15 cellular contexts compared by ENCODE assay signal in genomic region chr2:10406016-10406415, GRCh38. TPM values are rescaled to one million over a fixed set of nuclear protein-coding genes. Genes with fewer than 3 reads are reported as not detected.
DNase-seq lines count a peak whose midpoint lies in the region; ATAC-seq and TF ChIP-seq lines count a peak whose summit lies in the region.
"Had no signal": no experiment of that assay in that cellular context is flagged by ENCODE, and none has a peak within 500 bp of the region (broad histone marks: within the 10 kb centered on the region; RNA-seq: fewer than 3 reads in every experiment).

No MANE protein-coding gene starts in this region.

- H3K4me3 ChIP-seq in esophagus (ENCODE audit: low read depth in 1 of 2, low read length in 2 of 2), result no peak overlapping the region
- H3K4me3 ChIP-seq in naive thymus-derived CD4-positive, alpha-beta T cell (ENCODE audit: low read length), result no peak overlapping the region
- H3K4me3 ChIP-seq in upper lobe of right lung, result no peak overlapping the region
- H3K4me3 ChIP-seq: SJCRH30 had no signal

- H3K27me3 ChIP-seq in esophagus (ENCODE audit: control insufficient read depth in 1 of 2, insufficient read depth in 2 of 2, low read length in 2 of 2) (no peaks in the 10 kb centered on the region), upper lobe of right lung (no peaks in the 10 kb centered on the region)
- no peaks in the 10 kb centered on the region for H3K27me3 ChIP-seq in naive thymus-derived CD4-positive, alpha-beta T cell (ENCODE audit: control insufficient read depth in 2 of 2, insufficient read depth in 2 of 2, low read length in 2 of 2)
- H3K27me3 ChIP-seq: SJCRH30 had no signal

- no peak for TF ChIP-seq CTCF in upper lobe of right lung (IDR thresholded peaks at IDR 0.05)
- no peak for TF ChIP-seq CTCF in natural killer cell (IDR thresholded peaks at IDR 0.05)

- H3K4me1 ChIP-seq in esophagus (ENCODE audit: control insufficient read depth in 2 of 2, insufficient read depth in 2 of 2, low read length in 1 of 2) (peaks cover 11 to 36% of the 10 kb centered on the region in 2 donors), upper lobe of right lung (peaks cover 78% of the 10 kb centered on the region)
- peaks cover 36 to 57% of the 10 kb centered on the region in 2 donors for H3K4me1 ChIP-seq in naive thymus-derived CD4-positive, alpha-beta T cell (ENCODE audit: control insufficient read depth in 2 of 2, insufficient read depth in 2 of 2, low read length in 2 of 2)

- no peaks in the 10 kb centered on the region for H3K9me3 Mint-ChIP-seq in activated T-cell treated with anti-CD3 and anti-CD28 coated beads, Interleukin-2, amount 50 U/mL, for 24 hours
- no peaks in the 10 kb centered on the region for H3K9me3 Mint-ChIP-seq in activated T-cell treated with anti-CD3 and anti-CD28 coated beads, Interleukin-2, amount 50 U/mL, for 4 hours
- H3K9me3 Mint-ChIP-seq in naive thymus-derived CD4-positive, alpha-beta T cell, result peaks cover 0 to under 1% (median 0%) of the 10 kb centered on the region in 11 donors
- H3K9me3 Mint-ChIP-seq in natural killer cell, result no peaks in the 10 kb centered on the region
- H3K9me3 Mint-ChIP-seq: mesothelial cell of epicardium, type B pancreatic cell had no signal

- no peak for DNase-seq in activated T-cell treated with anti-CD3 and anti-CD28 coated beads, Interleukin-2, amount 50 U/mL, for 24 hours
- DNase-seq in activated T-cell treated with anti-CD3 and anti-CD28 coated beads, Interleukin-2, amount 50 U/mL, for 4 hours, result no peak
- no peak for DNase-seq in naive thymus-derived CD4-positive, alpha-beta T cell
- no peak for DNase-seq in upper lobe of right lung
- DNase-seq in retina, result no peak
- no peak for DNase-seq in natural killer cell
- DNase-seq: DMS53, NCI-H510A treated with DMSO at 0.1 percent for 48 hours, WERI-Rb-1 had no signal

- 66 to 81% methylated on average over 10 of the region's 10 CpGs for WGBS in esophagus, 2 donors

- H3K4me3 Mint-ChIP-seq in activated T-cell treated with anti-CD3 and anti-CD28 coated beads, Interleukin-2, amount 50 U/mL, for 24 hours, result no peak overlapping the region
- no peak overlapping the region for H3K4me3 Mint-ChIP-seq in activated T-cell treated with anti-CD3 and anti-CD28 coated beads, Interleukin-2, amount 50 U/mL, for 4 hours
- H3K4me3 Mint-ChIP-seq in naive thymus-derived CD4-positive, alpha-beta T cell, result peak overlapping the region in 2 of 10 donors; percentile 73 to 74
- no peak overlapping the region for H3K4me3 Mint-ChIP-seq in natural killer cell
- H3K4me3 Mint-ChIP-seq: mesothelial cell of epicardium, type B pancreatic cell had no signal

- ATAC-seq in activated T-cell treated with anti-CD3 and anti-CD28 coated beads, Interleukin-2, amount 50 U/mL, for 4 hours, result no peak
- ATAC-seq in naive thymus-derived CD4-positive, alpha-beta T cell, result no peak
- ATAC-seq in upper lobe of right lung (no peak), natural killer cell (no peak), HG02678 (IDR thresholded peaks at IDR 0.05; ENCODE audit: unreplicated experiment) (no peak)

- peaks cover 74% of the 10 kb centered on the region for H3K4me1 Mint-ChIP-seq in activated T-cell treated with anti-CD3 and anti-CD28 coated beads, Interleukin-2, amount 50 U/mL, for 24 hours (ENCODE audit: low read depth)
- peaks cover 63% of the 10 kb centered on the region for H3K4me1 Mint-ChIP-seq in activated T-cell treated with anti-CD3 and anti-CD28 coated beads, Interleukin-2, amount 50 U/mL, for 4 hours (ENCODE audit: low read depth)
- peaks cover 36 to 76% (median 63%) of the 10 kb centered on the region in 7 donors for H3K4me1 Mint-ChIP-seq in naive thymus-derived CD4-positive, alpha-beta T cell
- H3K4me1 Mint-ChIP-seq in natural killer cell, result peaks cover 35 to 46% of the 10 kb centered on the region in 2 donors

- peak overlapping the region; percentile 4 for H3K27ac Mint-ChIP-seq in activated T-cell treated with anti-CD3 and anti-CD28 coated beads, Interleukin-2, amount 50 U/mL, for 24 hours
- H3K27ac Mint-ChIP-seq in naive thymus-derived CD4-positive, alpha-beta T cell, result peak overlapping the region in 5 of 9 donors; percentile 62 to 91 (median 81)
- H3K27ac Mint-ChIP-seq in natural killer cell, result no peak overlapping the region
- H3K27ac Mint-ChIP-seq: mesothelial cell of epicardium, type B pancreatic cell had no signal

- no peaks in the 10 kb centered on the region for H3K27me3 Mint-ChIP-seq in activated T-cell treated with anti-CD3 and anti-CD28 coated beads, Interleukin-2, amount 50 U/mL, for 24 hours
- H3K27me3 Mint-ChIP-seq in activated T-cell treated with anti-CD3 and anti-CD28 coated beads, Interleukin-2, amount 50 U/mL, for 4 hours (ENCODE audit: low read depth), result no peaks in the 10 kb centered on the region
- H3K27me3 Mint-ChIP-seq in naive thymus-derived CD4-positive, alpha-beta T cell, result no peaks in the 10 kb centered on the region
- no peaks in the 10 kb centered on the region for H3K27me3 Mint-ChIP-seq in natural killer cell (ENCODE audit: low read depth in 2 of 2)
- H3K27me3 Mint-ChIP-seq: type B pancreatic cell had no signal

- H3K27ac ChIP-seq in esophagus (ENCODE audit: low read depth in 2 of 2, low read length in 1 of 2) (peak overlapping the region; percentile 30 to 36), upper lobe of right lung (peak overlapping the region; percentile 82)
- peak overlapping the region; percentile 14 for H3K27ac ChIP-seq in naive thymus-derived CD4-positive, alpha-beta T cell (ENCODE audit: low read depth, low read length)
- H3K27ac ChIP-seq: 22Rv1, SJCRH30, WERI-Rb-1 had no signal

- H3K36me3 ChIP-seq in esophagus (ENCODE audit: control insufficient read depth in 2 of 2, insufficient read depth in 2 of 2, low read length in 1 of 2), result no peaks in the 10 kb centered on the region
- peaks cover 0 to 26% (median 0%) of the 10 kb centered on the region in 3 experiments for H3K36me3 ChIP-seq in naive thymus-derived CD4-positive, alpha-beta T cell (ENCODE audit: control insufficient read depth in 2 of 3, insufficient read depth in 3 of 3, low read length in 3 of 3)
- H3K36me3 ChIP-seq in upper lobe of right lung, result peaks cover 11% of the 10 kb centered on the region
- H3K36me3 ChIP-seq: SJCRH30, WERI-Rb-1 had no signal

- CTCF ChIA-PET in naive thymus-derived CD4-positive, alpha-beta T cell (lab: Charles Lee), result interaction anchor here (3.0 to 7.5 kb wide), 4 partner anchors 12 to 135 kb away, joined by 9 to 93 read pairs (median 64); no protein-coding TSS in a partner anchor

- intact Hi-C loops in naive thymus-derived CD4-positive, alpha-beta T cell (cut with micrococcal nuclease), result loop anchor here in 1 of 2 donors (5.0 kb wide), 1 partner anchor 264 kb away; no protein-coding TSS in a partner anchor
- intact Hi-C loops in upper lobe of right lung (cut with DNase I) (loop anchor here (5.0 kb wide), 1 partner anchor 134 kb away; no protein-coding TSS in a partner anchor), natural killer cell (cut with micrococcal nuclease) (no loop called here)

- H3K9me3 ChIP-seq in esophagus (ENCODE audit: control insufficient read depth in 2 of 2, insufficient read depth in 1 of 2, low read depth in 1 of 2, low read length in 1 of 2) (no peaks in the 10 kb centered on the region), upper lobe of right lung (no peaks in the 10 kb centered on the region)
- no peaks in the 10 kb centered on the region for H3K9me3 ChIP-seq in naive thymus-derived CD4-positive, alpha-beta T cell (ENCODE audit: control insufficient read depth in 2 of 3, low read length in 3 of 3)
- H3K9me3 ChIP-seq: SJCRH30 had no signal

- POLR2A ChIA-PET in naive thymus-derived CD4-positive, alpha-beta T cell (lab: Charles Lee), result interaction anchor here (1.8 to 5.4 kb wide), 2 partner anchors 98 to 103 kb away, joined by 4 to 65 read pairs; partner anchors contain the start of gene HPCAL1

- peaks cover 41% of the 10 kb centered on the region for H3K36me3 Mint-ChIP-seq in activated T-cell treated with anti-CD3 and anti-CD28 coated beads, Interleukin-2, amount 50 U/mL, for 24 hours (ENCODE audit: low read depth)
- peaks cover 4% of the 10 kb centered on the region for H3K36me3 Mint-ChIP-seq in activated T-cell treated with anti-CD3 and anti-CD28 coated beads, Interleukin-2, amount 50 U/mL, for 4 hours (ENCODE audit: insufficient read depth)
- peaks cover 0 to 9% (median 8%) of the 10 kb centered on the region in 5 donors for H3K36me3 Mint-ChIP-seq in naive thymus-derived CD4-positive, alpha-beta T cell
- no peaks in the 10 kb centered on the region for H3K36me3 Mint-ChIP-seq in natural killer cell

RNA-seq across cellular contexts. Expression of gene ODC1, which starts 42.1 kb away (rescaled TPM):
- total RNA-seq in activated T-cell treated with anti-CD3 and anti-CD28 coated beads, Interleukin-2, amount 50 U/mL, for 4 hours, result 100 to 1,000 TPM; 581 to 619 (median 602) TPM
- 10 to 100 TPM in 1 of 2 donors, 1 to 10 TPM in 1; 5.1 to 19.4 TPM for polyA plus RNA-seq in esophagus
- total RNA-seq in naive thymus-derived CD4-positive, alpha-beta T cell, result 10 to 100 TPM; 32.7 to 88.2 (median 52.4) TPM
- polyA plus RNA-seq in naive thymus-derived CD4-positive, alpha-beta T cell, result 10 to 100 TPM; 48.3 to 66.5 TPM
- total RNA-seq in upper lobe of right lung (50.9 TPM), natural killer cell (10 to 100 TPM; 38.7 to 85.4 (median 43.8) TPM)

Comparison
In these comparisons a context has a peak if more than half of its experiments do, and no peak if none do; other contexts are left out.
1. H3K27ac Mint-ChIP-seq: peak in activated T-cell treated with anti-CD3 and anti-CD28 coated beads, Interleukin-2, amount 50 U/mL, for 24 hours (single experiment) and naive thymus-derived CD4-positive, alpha-beta T cell (5 of 9); none in natural killer cell (0 of 2).
2. H3K27ac ChIP-seq: peak in every context shown above with its lines; median percentile 82 in upper lobe of right lung; 33 in esophagus; 14 in naive thymus-derived CD4-positive, alpha-beta T cell.
3. RNA of gene ODC1, which starts 42.1 kb away (total RNA-seq): 581 to 619 TPM in activated T-cell treated with anti-CD3 and anti-CD28 coated beads, Interleukin-2, amount 50 U/mL, for 4 hours; 32.7 to 88.2 TPM in naive thymus-derived CD4-positive, alpha-beta T cell, 50.9 TPM in upper lobe of right lung (single experiment) and 38.7 to 85.4 TPM in natural killer cell; every median in the first group is over 4 times any median in the second.